In genomic region chr12:68873316-68873715, GRCh38 we compare ENCODE assay signal across 29 cellular contexts.
"Had no signal": no experiment of that assay in that cellular context is flagged by ENCODE, and none has a peak within 500 bp of the region (broad histone marks: within the 10 kb centered on the region; RNA-seq: fewer than 3 reads in every experiment).

No MANE protein-coding gene starts in this region.

- ATAC-seq: stimulated activated effector memory CD8-positive, alpha-beta T cell treated with anti-CD3 and anti-CD28 coated beads, Interleukin-12 subunit alpha, Interleukin-12 subunit beta, amount 100 ng/mL, for 72 hours; stimulated activated memory B cell treated with anti-CD40 and anti-IgM and Interleukin-4, amounts not matched to agents 10 μg/mL and 1 μg/mL and 100 μg/mL, for 72 hours; stimulated activated naive B cell treated with anti-CD40 and anti-IgM and Interleukin-4, amounts not matched to agents 10 μg/mL and 1 μg/mL and 100 μg/mL, for 72 hours; stimulated activated naive CD8-positive, alpha-beta T cell treated with anti-CD3 and anti-CD28 coated beads, Interleukin-15, amount 100 ng/mL, for 72 hours; stimulated activated naive CD8-positive, alpha-beta T cell treated with anti-CD3 and anti-CD28 coated beads, Interleukin-15, Interleukin-2, amounts not matched to agents 100 U/mL and 50 U/mL, for 24 hours; upper lobe of right lung had no signal

- DNase-seq: stimulated activated CD4-positive, alpha-beta T cell treated with anti-CD3 and anti-CD28 coated beads, Interleukin-2, amount 100 ng/mL, for 48 hours; stimulated activated CD4-positive, alpha-beta T cell treated with anti-CD3 and anti-CD28 coated beads, Interleukin-4, amount 100 ng/mL, for 1 hour; stimulated activated CD4-positive, alpha-beta T cell treated with anti-CD3 and anti-CD28 coated beads, Interleukin-4, amount 100 ng/mL, for 24 hours; stimulated activated CD4-positive, alpha-beta T cell treated with anti-CD3 and anti-CD28 coated beads, Interleukin-4, amount 100 ng/mL, for 4 hours; stimulated activated CD8-positive, alpha-beta memory T cell treated with anti-CD3 and anti-CD28 coated beads, Interleukin-4, amount 100 ng/mL, for 48 hours; stimulated activated naive B cell treated with anti-CD40 and anti-IgM and Interleukin-4, amounts not matched to agents 10 μg/mL and 1 μg/mL and 100 μg/mL, for 72 hours; stimulated activated naive CD4-positive, alpha-beta T cell; stimulated activated naive CD4-positive, alpha-beta T cell treated with Interleukin-2 at 50 U/mL for 16 hours; stimulated activated naive CD8-positive, alpha-beta T cell treated with anti-CD3 and anti-CD28 coated beads, Interleukin-15, amount 100 ng/mL, for 72 hours; stimulated activated naive CD8-positive, alpha-beta T cell treated with anti-CD3 and anti-CD28 coated beads, Interleukin-15, Interleukin-2, amounts not matched to agents 100 U/mL and 50 U/mL, for 24 hours; stomach; substantia nigra; testis; thyroid gland; tibial artery; transverse colon; trophoblast cell; upper lobe of left lung; upper lobe of right lung; uterus had no signal

- H3K36me3 Mint-ChIP-seq: stimulated activated effector memory CD8-positive, alpha-beta T cell treated with anti-CD3 and anti-CD28 coated beads, Interleukin-12 subunit alpha, Interleukin-12 subunit beta, amount 100 ng/mL, for 72 hours; stimulated activated memory B cell treated with anti-CD40 and anti-IgM and Interleukin-4, amounts not matched to agents 10 μg/mL and 1 μg/mL and 100 μg/mL, for 72 hours had no signal

- H3K4me1 ChIP-seq: stomach, testis, thyroid gland, tibial artery, transverse colon, upper lobe of right lung, uterus, vagina had no signal

- H3K9me3 Mint-ChIP-seq: stimulated activated effector memory CD8-positive, alpha-beta T cell treated with anti-CD3 and anti-CD28 coated beads, Interleukin-12 subunit alpha, Interleukin-12 subunit beta, amount 100 ng/mL, for 72 hours; stimulated activated memory B cell treated with anti-CD40 and anti-IgM and Interleukin-4, amounts not matched to agents 10 μg/mL and 1 μg/mL and 100 μg/mL, for 72 hours; stimulated activated naive CD8-positive, alpha-beta T cell treated with anti-CD3 and anti-CD28 coated beads, Interleukin-15, Interleukin-2, amounts not matched to agents 100 ng/mL and 50 ng/mL, for 24 hours had no signal

- FAIRE-seq: urothelium cell line had no signal

- H3K27me3 ChIP-seq: stomach, suprapubic skin, testis, thyroid gland, tibial artery, tibial nerve, transverse colon, upper lobe of left lung, upper lobe of right lung, uterus, vagina had no signal

- H3K27me3 Mint-ChIP-seq: stimulated activated memory B cell treated with anti-CD40 and anti-IgM and Interleukin-4, amounts not matched to agents 10 μg/mL and 1 μg/mL and 100 μg/mL, for 72 hours; stimulated activated naive B cell treated with anti-CD40 and anti-IgM and Interleukin-4, amounts not matched to agents 10 μg/mL and 1 μg/mL and 100 μg/mL, for 72 hours; stimulated activated naive CD8-positive, alpha-beta T cell treated with anti-CD3 and anti-CD28 coated beads, Interleukin-15, amount 100 ng/mL, for 72 hours; stimulated activated naive CD8-positive, alpha-beta T cell treated with anti-CD3 and anti-CD28 coated beads, Interleukin-15, Interleukin-2, amounts not matched to agents 100 ng/mL and 50 ng/mL, for 24 hours; type B pancreatic cell had no signal

- H3K4me3 Mint-ChIP-seq: stimulated activated effector memory CD8-positive, alpha-beta T cell treated with anti-CD3 and anti-CD28 coated beads, Interleukin-12 subunit alpha, Interleukin-12 subunit beta, amount 100 ng/mL, for 72 hours; stimulated activated memory B cell treated with anti-CD40 and anti-IgM and Interleukin-4, amounts not matched to agents 10 μg/mL and 1 μg/mL and 100 μg/mL, for 72 hours; stimulated activated naive B cell treated with anti-CD40 and anti-IgM and Interleukin-4, amounts not matched to agents 10 μg/mL and 1 μg/mL and 100 μg/mL, for 72 hours; stimulated activated naive CD8-positive, alpha-beta T cell treated with anti-CD3 and anti-CD28 coated beads, Interleukin-15, amount 100 ng/mL, for 72 hours; stimulated activated naive CD8-positive, alpha-beta T cell treated with anti-CD3 and anti-CD28 coated beads, Interleukin-15, Interleukin-2, amounts not matched to agents 100 ng/mL and 50 ng/mL, for 24 hours; type B pancreatic cell had no signal

- H3K36me3 ChIP-seq: thoracic aorta, thyroid gland, uterus, vagina had no signal

- H3K9me3 ChIP-seq: suprapubic skin, testis, thoracic aorta, thyroid gland, tibial artery, tibial nerve, transverse colon, upper lobe of left lung, upper lobe of right lung, uterus, vagina had no signal

- H3K27ac ChIP-seq: stomach, suprapubic skin, testis, thoracic aorta, thyroid gland, tibial artery, tibial nerve, transverse colon, upper lobe of left lung, upper lobe of right lung, uterus, vagina had no signal

- H3K4me3 ChIP-seq: stomach, suprapubic skin, testis, thoracic aorta, thyroid gland, tibial artery, tibial nerve, transverse colon, upper lobe of left lung, upper lobe of right lung, uterus, vagina had no signal

- H3K27ac Mint-ChIP-seq: stimulated activated effector memory CD8-positive, alpha-beta T cell treated with anti-CD3 and anti-CD28 coated beads, Interleukin-12 subunit alpha, Interleukin-12 subunit beta, amount 100 ng/mL, for 72 hours; stimulated activated memory B cell treated with anti-CD40 and anti-IgM and Interleukin-4, amounts not matched to agents 10 μg/mL and 1 μg/mL and 100 μg/mL, for 72 hours; stimulated activated naive B cell treated with anti-CD40 and anti-IgM and Interleukin-4, amounts not matched to agents 10 μg/mL and 1 μg/mL and 100 μg/mL, for 72 hours; stimulated activated naive CD8-positive, alpha-beta T cell treated with anti-CD3 and anti-CD28 coated beads, Interleukin-15, amount 100 ng/mL, for 72 hours; stimulated activated naive CD8-positive, alpha-beta T cell treated with anti-CD3 and anti-CD28 coated beads, Interleukin-15, Interleukin-2, amounts not matched to agents 100 ng/mL and 50 ng/mL, for 24 hours; type B pancreatic cell had no signal

- H3K4me1 Mint-ChIP-seq: stimulated activated effector memory CD8-positive, alpha-beta T cell treated with anti-CD3 and anti-CD28 coated beads, Interleukin-12 subunit alpha, Interleukin-12 subunit beta, amount 100 ng/mL, for 72 hours; stimulated activated naive CD8-positive, alpha-beta T cell treated with anti-CD3 and anti-CD28 coated beads, Interleukin-15, amount 100 ng/mL, for 72 hours had no signal
